Comparison of ENCODE assay signal across 1 cellular context in the genomic region with DNA sequence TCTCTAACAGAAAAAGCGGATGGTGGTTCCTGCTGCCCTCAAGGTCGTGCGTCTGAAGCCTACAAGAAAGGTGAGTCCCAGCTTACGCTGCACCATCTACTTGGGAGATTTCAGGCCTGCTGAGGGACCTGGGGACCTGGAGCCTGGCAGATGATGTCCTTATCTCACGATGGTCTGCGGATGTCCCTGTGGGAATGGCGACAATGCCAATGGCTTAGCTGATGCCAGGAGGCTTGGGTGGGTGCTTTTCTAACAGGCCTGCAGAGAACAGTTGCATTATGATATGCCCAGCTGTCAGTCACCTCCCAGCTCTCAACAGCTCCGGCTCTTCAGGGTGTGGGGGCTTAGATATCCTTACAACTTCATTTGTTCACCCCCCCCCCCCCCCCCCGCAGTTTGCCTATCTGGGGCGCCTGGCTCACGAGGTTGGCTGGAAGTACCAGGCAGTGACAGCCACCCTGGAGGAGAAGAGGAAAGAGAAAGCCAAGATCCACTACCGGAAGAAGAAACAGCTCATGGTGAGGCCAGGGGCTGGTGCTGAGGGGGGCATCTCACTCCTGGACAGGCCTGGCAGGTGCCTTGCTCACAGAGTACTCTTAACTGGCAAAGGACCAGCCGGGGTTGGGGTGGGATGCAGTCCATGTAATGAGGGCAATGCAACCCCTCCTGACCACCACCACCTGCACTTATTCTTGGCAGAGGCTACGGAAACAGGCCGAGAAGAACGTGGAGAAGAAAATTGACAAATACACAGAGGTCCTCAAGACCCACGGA.
TF ChIP-seq lines count a peak whose summit lies in the region.

No MANE protein-coding gene starts in this region.

TF ChIP-seq in IMR-90, 13 proteins besides CTCF, POLR2A, EP300 and RAD21:
- no peak for TF ChIP-seq SMC3 (IDR thresholded peaks at IDR 0.05; ENCODE audit: low read depth, low read length)
- TF ChIP-seq, protein P1, sequence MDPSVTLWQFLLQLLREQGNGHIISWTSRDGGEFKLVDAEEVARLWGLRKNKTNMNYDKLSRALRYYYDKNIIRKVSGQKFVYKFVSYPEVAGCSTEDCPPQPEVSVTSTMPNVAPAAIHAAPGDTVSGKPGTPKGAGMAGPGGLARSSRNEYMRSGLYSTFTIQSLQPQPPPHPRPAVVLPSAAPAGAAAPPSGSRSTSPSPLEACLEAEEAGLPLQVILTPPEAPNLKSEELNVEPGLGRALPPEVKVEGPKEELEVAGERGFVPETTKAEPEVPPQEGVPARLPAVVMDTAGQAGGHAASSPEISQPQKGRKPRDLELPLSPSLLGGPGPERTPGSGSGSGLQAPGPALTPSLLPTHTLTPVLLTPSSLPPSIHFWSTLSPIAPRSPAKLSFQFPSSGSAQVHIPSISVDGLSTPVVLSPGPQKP (IDR thresholded peaks at IDR 0.05; ENCODE audit: borderline replicate concordance, low read depth, low read length), result no peak
- no peak for TF ChIP-seq CEBPB (IDR thresholded peaks at IDR 0.05; ENCODE audit: low read depth, low read length)
- TF ChIP-seq MAZ (IDR thresholded peaks at IDR 0.05; ENCODE audit: borderline replicate concordance, low read depth, low read length), result no peak
- no peak for TF ChIP-seq FOS (IDR thresholded peaks at IDR 0.05; ENCODE audit: low read depth, low read length)
- no peak for TF ChIP-seq MAFK (IDR thresholded peaks at IDR 0.05; ENCODE audit: low read depth, low read length)
- TF ChIP-seq NFE2L2 (IDR thresholded peaks at IDR 0.05; ENCODE audit: low read depth, low read length), result no peak
- TF ChIP-seq RCOR1 (IDR thresholded peaks at IDR 0.05; ENCODE audit: insufficient replicate concordance, low read length), result no peak
- TF ChIP-seq MXI1 (IDR thresholded peaks at IDR 0.05; ENCODE audit: borderline replicate concordance, low read depth, low read length), result no peak
- no peak for TF ChIP-seq CHD1 (IDR thresholded peaks at IDR 0.05; ENCODE audit: low read depth, low read length)
- no peak for TF ChIP-seq USF2 (IDR thresholded peaks at IDR 0.05; ENCODE audit: low read depth, low read length)
- TF ChIP-seq RFX5 (IDR thresholded peaks at IDR 0.05; ENCODE audit: low read depth, low read length), result no peak
- no peak for TF ChIP-seq BHLHE40 (IDR thresholded peaks at IDR 0.05; ENCODE audit: low read depth, low read length)
